ENCODE assay signal across 11 cellular contexts in the genomic region with DNA sequence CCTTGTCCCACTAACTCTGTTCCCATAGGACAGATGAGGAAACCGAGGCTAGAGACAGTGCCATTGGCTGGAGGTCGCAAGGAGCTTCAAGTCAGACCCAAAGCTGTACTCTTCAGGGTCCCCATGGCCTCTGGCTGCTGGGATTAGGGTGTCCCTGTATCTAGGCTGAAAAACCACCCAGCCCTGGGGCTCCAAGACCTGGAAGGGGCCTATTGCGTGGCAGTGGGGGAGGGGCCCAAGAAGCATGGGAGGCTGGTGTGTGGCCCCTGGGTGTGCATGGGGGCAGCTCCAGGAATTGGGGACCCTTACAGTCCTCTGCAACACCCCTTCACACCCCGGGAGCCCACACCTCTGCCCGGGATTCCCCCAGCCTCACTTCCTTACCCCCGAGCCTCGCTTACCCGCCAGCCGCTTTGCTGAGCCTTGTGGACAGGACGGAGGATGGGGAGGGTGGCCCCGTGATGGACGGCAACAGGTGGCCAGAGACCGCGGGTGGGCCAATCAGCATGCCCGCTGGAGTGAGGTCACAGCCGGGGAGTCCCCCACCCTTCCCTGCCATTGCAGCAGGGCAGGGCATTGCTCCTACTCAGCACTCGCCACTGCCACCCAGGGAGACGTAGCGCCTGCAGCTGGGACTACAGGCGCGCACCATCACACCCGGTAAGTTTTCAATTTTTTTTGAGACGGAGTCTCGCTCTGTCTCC. TPM values are rescaled to one million over a fixed set of nuclear protein-coding genes. Genes with fewer than 3 reads are reported as not detected.
DNase-seq lines count a peak whose midpoint lies in the region; ATAC-seq lines count a peak whose summit lies in the region.
"Had no signal": no experiment of that assay in that cellular context is flagged by ENCODE, and none has a peak within 500 bp of the region (broad histone marks: within the 10 kb centered on the region; RNA-seq: fewer than 3 reads in every experiment).

A gene with protein sequence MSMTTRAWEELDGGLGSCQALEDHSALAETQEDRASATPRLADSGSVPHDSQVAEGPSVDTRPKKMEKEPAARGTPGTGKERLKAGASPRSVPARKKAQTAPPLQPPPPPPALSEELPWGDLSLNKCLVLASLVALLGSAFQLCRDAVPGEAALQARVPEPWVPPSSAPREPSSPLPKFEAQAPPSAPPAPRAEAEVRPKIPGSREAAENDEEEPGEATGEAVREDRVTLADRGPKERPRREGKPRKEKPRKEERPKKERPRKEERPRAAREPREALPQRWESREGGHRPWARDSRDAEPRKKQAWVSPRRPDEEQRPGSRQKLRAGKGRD (minus strand): TSS at position 436 of the 704 bp plus-strand sequence. CDS start 1,103 bp downstream, outside the sequence.

- H3K36me3 Mint-ChIP-seq in activated T-cell treated with anti-CD3 and anti-CD28 coated beads, Interleukin-2, amount 50 U/mL, for 4 hours (ENCODE audit: insufficient read depth) = no peaks in the 10 kb centered on the region
- no peaks in the 10 kb centered on the region for H3K36me3 Mint-ChIP-seq in activated naive CD4-positive, alpha-beta T cell treated with anti-CD3 and anti-CD28 coated beads, Interleukin-2, amount 50 U/mL, for 72 hours

- peak within 1 kb of the TSS; percentile 47 for H3K4me3 ChIP-seq in skeletal muscle cell (ENCODE audit: low read depth, low read length)

- peaks cover 42% of the 10 kb centered on the region for H3K4me1 Mint-ChIP-seq in activated T-cell treated with anti-CD3 and anti-CD28 coated beads, Interleukin-2, amount 50 U/mL, for 4 hours (ENCODE audit: low read depth)

- ATAC-seq in activated T-cell treated with anti-CD3 and anti-CD28 coated beads, Interleukin-2, amount 50 U/mL, for 4 hours = no peak
- no peak for ATAC-seq in activated naive CD4-positive, alpha-beta T cell treated with anti-CD3 and anti-CD28 coated beads, Interleukin-2, amount 50 U/mL, for 72 hours
- no peak for ATAC-seq in HG02938 (IDR thresholded peaks at IDR 0.05; ENCODE audit: unreplicated experiment)
- no peak for ATAC-seq in GM19463 (IDR thresholded peaks at IDR 0.05; ENCODE audit: unreplicated experiment)
- ATAC-seq: sciatic nerve had no signal

- H3K27me3 Mint-ChIP-seq in activated T-cell treated with anti-CD3 and anti-CD28 coated beads, Interleukin-2, amount 50 U/mL, for 4 hours (ENCODE audit: low read depth) = peaks cover 7% of the 10 kb centered on the region

- no peak for DNase-seq in activated T-cell treated with anti-CD3 and anti-CD28 coated beads, Interleukin-2, amount 50 U/mL, for 4 hours
- no peak for DNase-seq in activated T-cell treated with anti-CD3 and anti-CD28 coated beads for 4 hours
- DNase-seq in NCI-H524 (lab: John Stamatoyannopoulos, UW) = peak; percentile 82 to 88
- DNase-seq in activated naive CD4-positive, alpha-beta T cell treated with anti-CD3 and anti-CD28 coated beads, Interleukin-2, amount 50 U/mL, for 72 hours (ENCODE audit: low spot score in 2 of 2) = no peak
- no peak for DNase-seq in skeletal muscle cell (ENCODE audit: low read depth)
- DNase-seq in GDM1 (lab: John Stamatoyannopoulos, UW) = no peak
- DNase-seq: amniotic stem cell, MV-4-11 had no signal

- H3K4me3 Mint-ChIP-seq in activated T-cell treated with anti-CD3 and anti-CD28 coated beads, Interleukin-2, amount 50 U/mL, for 4 hours = peak within 1 kb of the TSS; percentile 38

- no peaks in the 10 kb centered on the region for H3K9me3 Mint-ChIP-seq in activated T-cell treated with anti-CD3 and anti-CD28 coated beads, Interleukin-2, amount 50 U/mL, for 4 hours
- no peaks in the 10 kb centered on the region for H3K9me3 Mint-ChIP-seq in activated naive CD4-positive, alpha-beta T cell treated with anti-CD3 and anti-CD28 coated beads, Interleukin-2, amount 50 U/mL, for 72 hours

- peak within 1 kb of the TSS; percentile 89 to 96 for H3K27ac Mint-ChIP-seq in activated naive CD4-positive, alpha-beta T cell treated with anti-CD3 and anti-CD28 coated beads, Interleukin-2, amount 50 U/mL, for 72 hours

RNA-seq across cellular contexts. Expression of the gene that starts here (rescaled TPM):
- total RNA-seq in activated T-cell treated with anti-CD3 and anti-CD28 coated beads, Interleukin-2, amount 50 U/mL, for 4 hours = under 1 TPM; 0.63 to 0.95 (median 0.89) TPM
- under 1 TPM; 0.39 to 0.56 TPM for total RNA-seq in activated naive CD4-positive, alpha-beta T cell treated with anti-CD3 and anti-CD28 coated beads, Interleukin-2, amount 50 U/mL, for 72 hours
- total RNA-seq: sciatic nerve had no signal

Comparison
In these comparisons a context has a peak if more than half of its experiments do, and no peak if none do; other contexts are left out.
1. DNase-seq: peak in NCI-H524 (2 of 2); none in activated T-cell treated with anti-CD3 and anti-CD28 coated beads, Interleukin-2, amount 50 U/mL, for 4 hours (single experiment), activated T-cell treated with anti-CD3 and anti-CD28 coated beads for 4 hours (single experiment), activated naive CD4-positive, alpha-beta T cell treated with anti-CD3 and anti-CD28 coated beads, Interleukin-2, amount 50 U/mL, for 72 hours (0 of 2), skeletal muscle cell (single experiment) and GDM1 (single experiment).